Comparison of ENCODE assay signal across 8 cellular contexts in the genomic region with DNA sequence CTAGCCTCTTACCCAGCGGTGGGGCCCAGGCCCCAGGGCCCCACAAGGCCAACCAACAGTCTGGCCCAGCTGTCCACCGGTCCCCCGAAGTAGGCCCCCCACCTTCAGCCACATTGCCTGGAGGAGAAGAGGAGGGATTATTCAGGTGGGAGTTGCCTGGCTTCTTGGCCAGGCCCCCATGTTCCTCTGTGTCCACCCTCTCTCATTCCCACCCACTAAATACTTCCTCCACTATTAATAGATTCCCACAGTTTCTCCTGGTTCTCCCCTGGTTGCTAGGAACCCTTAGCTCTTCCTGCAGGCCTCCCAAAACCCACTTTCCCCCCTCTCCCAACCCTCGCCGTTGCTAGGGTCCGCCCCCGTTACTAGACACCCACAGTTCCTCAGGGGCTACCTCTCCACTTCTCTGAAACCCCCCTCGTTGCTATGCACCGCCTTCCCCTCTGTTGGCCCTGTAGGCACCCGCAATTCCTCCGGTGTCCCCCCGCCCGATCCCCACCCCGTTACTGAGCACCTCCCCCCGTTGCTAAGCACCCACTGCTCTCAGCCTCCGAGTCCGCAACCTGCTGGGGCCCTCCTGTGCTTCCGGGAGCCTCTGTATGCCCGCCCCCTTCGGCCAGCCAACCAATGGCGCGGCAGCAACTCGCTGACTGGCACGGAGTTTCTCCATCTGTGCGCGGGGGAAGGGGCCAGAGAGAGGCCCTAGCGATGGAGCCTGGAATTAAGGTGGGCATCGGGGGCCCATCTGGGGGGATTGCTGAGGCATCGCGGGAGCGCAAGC. TPM values are rescaled to one million over a fixed set of nuclear protein-coding genes. Genes with fewer than 3 reads are reported as not detected.
DNase-seq lines count a peak whose midpoint lies in the region; ATAC-seq lines count a peak whose summit lies in the region.

No MANE protein-coding gene starts in this region.

- CTCF ChIA-PET in activated CD4-positive, alpha-beta T cell treated with anti-CD3 and anti-CD28 coated beads for 36 hours (lab: Charles Lee): no interaction called here

- H3K9me3 Mint-ChIP-seq in activated CD4-positive, alpha-beta T cell treated with anti-CD3 and anti-CD28 coated beads for 36 hours (ENCODE audit: low read depth): no peaks in the 10 kb centered on the region

- DNase-seq in AG08396 (ENCODE audit: low spot score) (peak; percentile 93), NCI-H446 treated with DMSO at 0.1 percent for 48 hours (lab: John Stamatoyannopoulos, UW) (peak; percentile 82), cerebellum (ENCODE audit: low spot score) (peak; percentile 95), kidney tubule cell (ENCODE audit: low spot score) (peak; percentile 93)
- peak; percentile 96 for DNase-seq in activated CD4-positive, alpha-beta T cell treated with anti-CD3 and anti-CD28 coated beads for 36 hours
- DNase-seq in stimulated activated CD4-positive, alpha-beta T cell treated with anti-CD3 and anti-CD28 coated beads, Interleukin-15, amount 100 ng/mL, for 24 hours: peak; percentile 95

- POLR2A ChIA-PET in activated CD4-positive, alpha-beta T cell treated with anti-CD3 and anti-CD28 coated beads for 36 hours (lab: Charles Lee): no interaction called here

- H3K4me1 Mint-ChIP-seq in activated CD4-positive, alpha-beta T cell treated with anti-CD3 and anti-CD28 coated beads for 36 hours: peaks cover 47% of the 10 kb centered on the region

- ATAC-seq in GM19025 (IDR thresholded peaks at IDR 0.05; ENCODE audit: low read depth, unreplicated experiment) (peak; percentile 55), HG03280 (IDR thresholded peaks at IDR 0.05; ENCODE audit: unreplicated experiment) (peak; percentile 54)
- ATAC-seq in activated CD4-positive, alpha-beta T cell treated with anti-CD3 and anti-CD28 coated beads for 36 hours: peak; percentile 72

- H3K36me3 Mint-ChIP-seq in activated CD4-positive, alpha-beta T cell treated with anti-CD3 and anti-CD28 coated beads for 36 hours (ENCODE audit: low read depth): peaks cover 19% of the 10 kb centered on the region

- peak overlapping the region; percentile 93 for H3K4me3 Mint-ChIP-seq in activated CD4-positive, alpha-beta T cell treated with anti-CD3 and anti-CD28 coated beads for 36 hours

- H3K27ac Mint-ChIP-seq in activated CD4-positive, alpha-beta T cell treated with anti-CD3 and anti-CD28 coated beads for 36 hours: peak overlapping the region; percentile 98

- H3K27me3 Mint-ChIP-seq in activated CD4-positive, alpha-beta T cell treated with anti-CD3 and anti-CD28 coated beads for 36 hours: no peaks in the 10 kb centered on the region

- intact Hi-C loops in activated CD4-positive, alpha-beta T cell treated with anti-CD3 and anti-CD28 coated beads for 36 hours (cut with DNase I, micrococcal nuclease): loop anchor here in 1 of 2 experiments (1.0 to 10.0 kb wide), 9 partner anchors 51 to 1322 kb away; a partner anchor contains a TSS

RNA-seq across cellular contexts. Expression of a gene that starts 2.0 kb away (rescaled TPM):
- 10 to 100 TPM; 21.2 to 29.9 TPM for total RNA-seq in activated CD4-positive, alpha-beta T cell treated with anti-CD3 and anti-CD28 coated beads for 36 hours
- 31.7 TPM for total RNA-seq in cerebellum

RNA-seq across cellular contexts. Expression of a gene that starts 2.2 kb away (rescaled TPM):
- total RNA-seq in activated CD4-positive, alpha-beta T cell treated with anti-CD3 and anti-CD28 coated beads for 36 hours: 1 to 10 TPM; 4.6 to 5.6 TPM
- 6.7 TPM for total RNA-seq in cerebellum

RNA-seq across cellular contexts. Expression of a gene that starts 24.3 kb away (rescaled TPM):
- total RNA-seq in activated CD4-positive, alpha-beta T cell treated with anti-CD3 and anti-CD28 coated beads for 36 hours: 10 to 100 TPM; 11.6 to 18.0 TPM
- total RNA-seq in cerebellum: 15.2 TPM

RNA-seq across cellular contexts. Expression of a gene that starts 35.6 kb away (rescaled TPM):
- total RNA-seq in activated CD4-positive, alpha-beta T cell treated with anti-CD3 and anti-CD28 coated beads for 36 hours: 10 to 100 TPM; 15.0 to 18.0 TPM
- 0.82 TPM for total RNA-seq in cerebellum

RNA-seq across cellular contexts. Expression of a gene that starts 36.3 kb away (rescaled TPM):
- total RNA-seq in activated CD4-positive, alpha-beta T cell treated with anti-CD3 and anti-CD28 coated beads for 36 hours: 100 to 1,000 TPM; 245 to 465 TPM
- total RNA-seq in cerebellum: 34.3 TPM

Comparison
In these comparisons a context has a peak if more than half of its experiments do, and no peak if none do; other contexts are left out.
1. Peak in every context shown above with its lines: DNase-seq and ATAC-seq.